Comparison of ENCODE assay signal across 11 cellular contexts in the genomic region with DNA sequence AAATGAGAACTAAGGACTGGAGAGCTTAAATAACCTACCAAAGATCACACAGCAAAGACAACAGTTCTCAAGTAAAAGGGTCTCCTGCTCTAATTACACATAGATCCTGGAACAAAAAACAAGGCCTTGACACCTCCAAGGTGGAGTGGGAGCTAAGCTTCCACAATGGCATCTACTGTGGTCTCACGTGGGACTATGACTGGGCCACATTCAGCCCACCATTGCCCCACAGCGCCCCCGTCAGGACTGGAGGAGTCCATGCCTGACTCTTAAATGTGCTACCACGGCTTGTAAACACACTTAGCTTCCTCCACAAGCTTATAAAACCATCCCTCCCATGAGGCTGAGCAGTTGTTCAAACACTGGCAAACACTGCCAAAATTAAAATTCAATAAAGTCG.
DNase-seq lines count a peak whose midpoint lies in the region; ATAC-seq, FAIRE-seq and TF ChIP-seq lines count a peak whose summit lies in the region.
"Had no signal": no experiment of that assay in that cellular context is flagged by ENCODE, and none has a peak within 500 bp of the region (broad histone marks: within the 10 kb centered on the region; RNA-seq: fewer than 3 reads in every experiment).

No MANE protein-coding gene starts in this region.

- ATAC-seq in GM18873 (IDR thresholded peaks at IDR 0.05; ENCODE audit: low FRiP score, unreplicated experiment), result no peak
- ATAC-seq: effector memory CD8-positive, alpha-beta T cell; left lobe of liver had no signal

- H3K27me3 ChIP-seq in BE2C (no peaks in the 10 kb centered on the region), keratinocyte (ENCODE audit: control insufficient read depth, extremely low read depth, insufficient read depth, low read length) (peaks cover 11% of the 10 kb centered on the region), neural progenitor cell (no peaks in the 10 kb centered on the region)
- H3K27me3 ChIP-seq: Peyer's patch had no signal

- H3K79me2 ChIP-seq in keratinocyte (ENCODE audit: control insufficient read depth, insufficient read depth, low read length) (no peaks in the 10 kb centered on the region), neural progenitor cell (ENCODE audit: low read depth) (no peaks in the 10 kb centered on the region)

- TF ChIP-seq CTCF in BE2C (IDR thresholded peaks at IDR 0.05; ENCODE audit: low read depth, low read length) (peak; percentile 44), keratinocyte (optimal IDR thresholded peaks at IDR 0.05 in 1 of 3, IDR thresholded peaks at IDR 0.05 in 1 of 3, conservative IDR thresholded peaks at IDR 0.05 in 1 of 3; ENCODE audit: extremely low read depth in 1 of 3, insufficient read depth in 2 of 3, low read length in 3 of 3) (peak in 2 of 3 experiments; percentile 27 to 30), neural progenitor cell (IDR thresholded peaks at IDR 0.05) (no peak)

- no peak overlapping the region for H3K4me2 ChIP-seq in keratinocyte (ENCODE audit: control insufficient read depth, extremely low read depth, insufficient read depth, low read depth, low read length)
- no peak overlapping the region for H3K4me2 ChIP-seq in neural progenitor cell

- H4K20me1 ChIP-seq in keratinocyte (ENCODE audit: control insufficient read depth, extremely low read depth, insufficient read depth, low read length) (no peaks in the 10 kb centered on the region), neural progenitor cell (ENCODE audit: low read depth) (no peaks in the 10 kb centered on the region)

- no peak overlapping the region for H3K9ac ChIP-seq in keratinocyte (ENCODE audit: control insufficient read depth, extremely low read depth, insufficient read depth, low read length)
- H3K9ac ChIP-seq in neural progenitor cell, result no peak overlapping the region

- no peaks in the 10 kb centered on the region for H3K36me3 Mint-ChIP-seq in neural progenitor cell

- DNase-seq in BE2C (peak; percentile 60), GM19239 (ENCODE audit: insufficient read length, low spot score) (no peak), SHP77 treated with DMSO at 0.1 percent for 48 hours (lab: John Stamatoyannopoulos, UW) (peak; percentile 11), keratinocyte (ENCODE audit: low read depth, low spot score) (no peak), AML-193 (lab: John Stamatoyannopoulos, UW) (no peak), neural progenitor cell (ENCODE audit: low spot score) (no peak)
- no peak for DNase-seq in effector CD8-positive, alpha-beta T cell (lab: John Stamatoyannopoulos, UW)
- DNase-seq: effector memory CD8-positive, alpha-beta T cell; Peyer's patch had no signal

- H3K9me3 Mint-ChIP-seq in neural progenitor cell, result no peaks in the 10 kb centered on the region
- H3K9me3 Mint-ChIP-seq: effector memory CD8-positive, alpha-beta T cell had no signal

- H3K27ac Mint-ChIP-seq in neural progenitor cell, result no peak overlapping the region
- H3K27ac Mint-ChIP-seq: effector memory CD8-positive, alpha-beta T cell had no signal

- H3K4me3 ChIP-seq in BE2C (ENCODE audit: low read depth, low read length) (no peak overlapping the region), keratinocyte (ENCODE audit: control insufficient read depth in 2 of 3, extremely low read depth in 1 of 3, insufficient read depth in 2 of 3, low read depth in 1 of 3, low read length in 3 of 3) (no peak overlapping the region), neural progenitor cell (no peak overlapping the region)
- H3K4me3 ChIP-seq: Peyer's patch had no signal

- dilution Hi-C loops in keratinocyte (cut with MboI; ENCODE audit: extremely low pct_ligation_motif_present, low sequenced_read_pairs), result no loop called here

- H3K4me1 Mint-ChIP-seq in neural progenitor cell, result peaks cover 26% of the 10 kb centered on the region

- H2AFZ ChIP-seq in keratinocyte (ENCODE audit: control insufficient read depth, low read length) (no peak overlapping the region), neural progenitor cell (replicated peaks) (no peak overlapping the region)

- H3K4me3 Mint-ChIP-seq in neural progenitor cell, result no peak overlapping the region
- H3K4me3 Mint-ChIP-seq: effector memory CD8-positive, alpha-beta T cell had no signal

- no peaks in the 10 kb centered on the region for H3K9me3 ChIP-seq in BE2C
- no peaks in the 10 kb centered on the region for H3K9me3 ChIP-seq in keratinocyte (ENCODE audit: control insufficient read depth, low read depth, low read length)
- no peaks in the 10 kb centered on the region for H3K9me3 ChIP-seq in neural progenitor cell (ENCODE audit: low read depth)
- H3K9me3 ChIP-seq: Peyer's patch had no signal

- H3F3A ChIP-seq in neural progenitor cell (ENCODE audit: low read depth), result peaks cover 13% of the 10 kb centered on the region

- H3K9me1 ChIP-seq in keratinocyte (ENCODE audit: control insufficient read depth, extremely low read depth, insufficient read depth, low read length), result no peaks in the 10 kb centered on the region

- H3K36me3 ChIP-seq in BE2C (no peaks in the 10 kb centered on the region), keratinocyte (ENCODE audit: control insufficient read depth in 2 of 2, extremely low read depth in 1 of 2, insufficient read depth in 2 of 2, low read length in 2 of 2) (no peaks in the 10 kb centered on the region), neural progenitor cell (no peaks in the 10 kb centered on the region)
- H3K36me3 ChIP-seq: Peyer's patch had no signal

- H3K27ac ChIP-seq in keratinocyte (ENCODE audit: control insufficient read depth, insufficient read depth, low read length), result no peak overlapping the region
- no peak overlapping the region for H3K27ac ChIP-seq in neural progenitor cell
- H3K27ac ChIP-seq: Peyer's patch had no signal

- peaks cover 7% of the 10 kb centered on the region for H3K27me3 Mint-ChIP-seq in neural progenitor cell (ENCODE audit: insufficient read depth, low read depth)

- peaks cover 30% of the 10 kb centered on the region for H3K4me1 ChIP-seq in BE2C
- peaks cover 5% of the 10 kb centered on the region for H3K4me1 ChIP-seq in keratinocyte (ENCODE audit: control insufficient read depth, extremely low read depth, insufficient read depth, low read length)
- peaks cover 18% of the 10 kb centered on the region for H3K4me1 ChIP-seq in neural progenitor cell

- FAIRE-seq in GM19239 (lab: Jason Lieb, UNC) (peak; percentile 11), keratinocyte (lab: Jason Lieb, UNC) (no peak)

Comparison
In these comparisons a context has a peak if more than half of its experiments do, and no peak if none do; other contexts are left out.
1. DNase-seq: peak in BE2C (single experiment) and SHP77 treated with DMSO at 0.1 percent for 48 hours (single experiment); none in GM19239 (single experiment), keratinocyte (single experiment), effector CD8-positive, alpha-beta T cell (single experiment), AML-193 (0 of 2) and neural progenitor cell (single experiment).